In genomic region chr12:96438330-96438729, GRCh38 we compare ENCODE assay signal across 32 cellular contexts. TPM values are rescaled to one million over a fixed set of nuclear protein-coding genes. Genes with fewer than 3 reads are reported as not detected.
DNase-seq lines count a peak whose midpoint lies in the region; ATAC-seq lines count a peak whose summit lies in the region.
"Had no signal": no experiment of that assay in that cellular context is flagged by ENCODE, and none has a peak within 500 bp of the region (broad histone marks: within the 10 kb centered on the region; RNA-seq: fewer than 3 reads in every experiment).

No MANE protein-coding gene starts in this region.

- intact Hi-C loops in left colon (cut with DNase I, micrococcal nuclease): no loop called here

- H3K36me3 Mint-ChIP-seq in central memory CD8-positive, alpha-beta T cell (ENCODE audit: insufficient read depth): peaks cover 3% of the 10 kb centered on the region
- H3K36me3 Mint-ChIP-seq: activated CD4-positive, alpha-beta memory T cell treated with anti-CD3 and anti-CD28 coated beads for 36 hours; mesothelial cell of epicardium had no signal

- H3K36me3 ChIP-seq in ACC112 (ENCODE audit: insufficient read depth, low read length): no peaks in the 10 kb centered on the region
- H3K36me3 ChIP-seq in GM23248 (ENCODE audit: low read depth): no peaks in the 10 kb centered on the region
- H3K36me3 ChIP-seq: breast epithelium, left ventricle myocardium inferior, prostate gland, sigmoid colon, SJSA1, tibial nerve had no signal

- no peaks in the 10 kb centered on the region for H3K9me2 ChIP-seq in GM23248 (ENCODE audit: insufficient read depth)

- 81 to 89% methylated on average over 3 of the region's 3 CpGs for WGBS in GM23248 (ENCODE audit: low coverage in 1 of 2, low lambda C conversion rate in 2 of 2, missing lambda C conversion rate in 2 of 2), 2 experiments

- no peak overlapping the region for H3K4me2 ChIP-seq in GM23248 (ENCODE audit: unreplicated experiment)

- peak overlapping the region; percentile 39 for H2AFZ ChIP-seq in ACC112 (ENCODE audit: low read length, unreplicated experiment)
- 0 out of 2 replicates have a peak overlapping the region, but pooled peaks have one; percentile 1 for H2AFZ ChIP-seq in GM23248

- H3K9ac ChIP-seq in GM23248: no peak overlapping the region

- H3K9me3 Mint-ChIP-seq in central memory CD8-positive, alpha-beta T cell: peaks cover 5% of the 10 kb centered on the region
- H3K9me3 Mint-ChIP-seq: activated T-helper 17 cell treated with anti-CD3 and anti-CD28 coated beads, Interleukin-2, amount 50 U/mL, for 72 hours; mesothelial cell of epicardium had no signal

- peaks cover 33% of the 10 kb centered on the region for H3K4me1 Mint-ChIP-seq in central memory CD8-positive, alpha-beta T cell

- DNase-seq in GM23248 (no peak), lung microvascular endothelial cell (ENCODE audit: low read depth in 2 of 2) (peak; percentile 72 to 86), retina (no peak), NCI-H1092 (lab: John Stamatoyannopoulos, UW) (no peak), left colon (no peak)
- DNase-seq in central memory CD8-positive, alpha-beta T cell (ENCODE audit: low spot score in 2 of 2): no peak
- no peak for DNase-seq in stimulated activated naive CD4-positive, alpha-beta T cell (lab: John Stamatoyannopoulos, UW)
- DNase-seq: activated CD4-positive, alpha-beta memory T cell treated with anti-CD3 and anti-CD28 coated beads for 36 hours; activated CD4-positive, alpha-beta T cell treated with anti-CD3 and anti-CD28 coated beads for 1 hour; activated CD8-positive, alpha-beta memory T cell treated with anti-CD3 and anti-CD28 coated beads, Interleukin-2, amount 50 U/mL, for 48 hours; activated naive CD4-positive, alpha-beta T cell treated with anti-CD3 and anti-CD28 coated beads, Interleukin-2, amount 50 U/mL, for 16 hours; COR-L47; H7; left ventricle myocardium inferior; NCI-H1105 treated with DMSO at 0.1 percent for 48 hours; NCI-H187 treated with DMSO at 0.1 percent for 48 hours; NCI-H2171 treated with DMSO at 0.1 percent for 48 hours; NCI-H510A; nucleus accumbens; RPMI8226; sigmoid colon; stimulated activated CD4-positive, alpha-beta T cell treated with anti-CD3 and anti-CD28 coated beads, Interleukin-4, amount 100 ng/mL, for 1 hour; T-helper 1 cell had no signal

- H3K27ac Mint-ChIP-seq in central memory CD8-positive, alpha-beta T cell (ENCODE audit: low read depth): peak overlapping the region; percentile 34
- H3K27ac Mint-ChIP-seq: activated CD4-positive, alpha-beta memory T cell treated with anti-CD3 and anti-CD28 coated beads for 36 hours; activated T-helper 17 cell treated with anti-CD3 and anti-CD28 coated beads, Interleukin-2, amount 50 U/mL, for 72 hours; B cell; mesothelial cell of epicardium had no signal

- H3K27me3 Mint-ChIP-seq in central memory CD8-positive, alpha-beta T cell: no peaks in the 10 kb centered on the region
- H3K27me3 Mint-ChIP-seq: activated CD4-positive, alpha-beta memory T cell treated with anti-CD3 and anti-CD28 coated beads for 36 hours; activated T-helper 17 cell treated with anti-CD3 and anti-CD28 coated beads, Interleukin-2, amount 50 U/mL, for 72 hours; B cell had no signal

- in situ Hi-C loops in GM23248 (cut with MboI): no loop called here

- no peaks in the 10 kb centered on the region for H3K9me3 ChIP-seq in GM23248 (ENCODE audit: low read depth)
- H3K9me3 ChIP-seq: breast epithelium, left ventricle myocardium inferior, prostate gland, sigmoid colon, SJSA1, tibial nerve had no signal

- no peaks in the 10 kb centered on the region for H4K20me1 ChIP-seq in GM23248 (ENCODE audit: insufficient read depth)

- H3K79me2 ChIP-seq in ACC112 (ENCODE audit: control insufficient read depth, insufficient read depth, low read length, unreplicated experiment): no peaks in the 10 kb centered on the region
- no peaks in the 10 kb centered on the region for H3K79me2 ChIP-seq in GM23248 (ENCODE audit: insufficient read depth)

- H3K27ac ChIP-seq in ACC112 (ENCODE audit: low read depth, low read length) (0 out of 2 replicates have a peak overlapping the region, but pooled peaks have one; percentile 17), GM23248 (no peak overlapping the region)
- H3K27ac ChIP-seq: breast epithelium, epithelial cell of prostate, left ventricle myocardium inferior, prostate gland, sigmoid colon, SJSA1, tibial nerve had no signal

- H3K4me3 Mint-ChIP-seq in central memory CD8-positive, alpha-beta T cell: no peak overlapping the region
- H3K4me3 Mint-ChIP-seq: activated CD4-positive, alpha-beta memory T cell treated with anti-CD3 and anti-CD28 coated beads for 36 hours; activated T-helper 17 cell treated with anti-CD3 and anti-CD28 coated beads, Interleukin-2, amount 50 U/mL, for 72 hours; B cell; mesothelial cell of epicardium had no signal

- H3K4me3 ChIP-seq in ACC112 (ENCODE audit: low read depth, low read length) (no peak overlapping the region), GM23248 (no peak overlapping the region)
- H3K4me3 ChIP-seq: breast epithelium, left ventricle myocardium inferior, prostate gland, sigmoid colon, SJSA1, tibial nerve had no signal

- H3F3A ChIP-seq in GM23248 (ENCODE audit: insufficient read depth): 0 out of 2 replicates have a peak, but pooled peaks cover 3% of the 10 kb centered on the region

- H3K4me1 ChIP-seq in ACC112 (ENCODE audit: control insufficient read depth, insufficient read depth, low read length, unreplicated experiment) (peaks cover 14% of the 10 kb centered on the region), GM23248 (ENCODE audit: insufficient read depth) (no peaks in the 10 kb centered on the region; the same call in none of the 2 replicates)
- H3K4me1 ChIP-seq: breast epithelium, prostate gland, sigmoid colon, tibial nerve had no signal

- ATAC-seq in central memory CD8-positive, alpha-beta T cell (replicated peaks; ENCODE audit: extremely low read depth, poor library complexity, severe bottlenecking): no peak
- ATAC-seq in left colon: no peak
- ATAC-seq: activated T-helper 17 cell treated with anti-CD3 and anti-CD28 coated beads, Interleukin-2, amount 50 U/mL, for 72 hours had no signal

- H3K27me3 ChIP-seq in ACC112 (ENCODE audit: insufficient read depth, low read length) (no peaks in the 10 kb centered on the region), GM23248 (replicated peaks; ENCODE audit: insufficient read depth) (no peaks in the 10 kb centered on the region)
- H3K27me3 ChIP-seq: breast epithelium, sigmoid colon, SJSA1, tibial nerve had no signal

RNA-seq across cellular contexts. Expression of gene CDK17, which starts 38.1 kb away (rescaled TPM):
- total RNA-seq in GM23248 (2014; rRNA removed; shearing (Covaris generic)): 62.7 and 91.9 TPM in 2 replicates
- polyA plus RNA-seq in GM23248 (2016; fragmentation: Nextera tagmentation; extraction: Ambion mirVana): 29.3 and 30.0 TPM in 2 replicates
- 94.1 and 127 TPM in 2 replicates for total RNA-seq in lung microvascular endothelial cell
- 10 to 100 TPM; 20.6 to 21.0 TPM for total RNA-seq in left colon

RNA-seq across cellular contexts. Expression of gene CFAP54, which starts 51.0 kb away (rescaled TPM):
- 0.32 and 2.0 TPM in 2 replicates for total RNA-seq in GM23248 (2014; rRNA removed; shearing (Covaris generic))
- 1.0 and 1.2 TPM in 2 replicates for polyA plus RNA-seq in GM23248 (2016; fragmentation: Nextera tagmentation; extraction: Ambion mirVana)
- total RNA-seq in lung microvascular endothelial cell (7.8 and 9.7 TPM in 2 replicates), left colon (under 1 TPM; 0.53 to 0.64 TPM)
- total RNA-seq: H7 had no signal

Comparison
In these comparisons a context has a peak if more than half of its experiments do, and no peak if none do; other contexts are left out.
1. DNase-seq: peak in lung microvascular endothelial cell (2 of 2); none in GM23248 (single experiment), central memory CD8-positive, alpha-beta T cell (0 of 2), retina (single experiment), NCI-H1092 (single experiment), left colon (0 of 2) and stimulated activated naive CD4-positive, alpha-beta T cell (0 of 6).